Comparison of ENCODE assay signal across 1 cellular context in genomic region chr11:65392186-65392829, GRCh38.
A peak's percentile ranks its signal among the peaks of the same experiment; 100 is the strongest.
TF ChIP-seq lines count a peak whose summit lies in the region.

No MANE protein-coding gene starts in this region.

TF ChIP-seq in K562, 482 proteins besides CTCF, POLR2A, EP300 and RAD21:
- TF ChIP-seq TCF7 (IDR thresholded peaks at IDR 0.05; ENCODE audit: borderline replicate concordance) (no peak), RBFOX2 (IDR thresholded peaks at IDR 0.05; ENCODE audit: low read depth, low read length) (0 out of 2 replicates have a peak, but pooled peaks have one; percentile 19)
